In the genomic region with DNA sequence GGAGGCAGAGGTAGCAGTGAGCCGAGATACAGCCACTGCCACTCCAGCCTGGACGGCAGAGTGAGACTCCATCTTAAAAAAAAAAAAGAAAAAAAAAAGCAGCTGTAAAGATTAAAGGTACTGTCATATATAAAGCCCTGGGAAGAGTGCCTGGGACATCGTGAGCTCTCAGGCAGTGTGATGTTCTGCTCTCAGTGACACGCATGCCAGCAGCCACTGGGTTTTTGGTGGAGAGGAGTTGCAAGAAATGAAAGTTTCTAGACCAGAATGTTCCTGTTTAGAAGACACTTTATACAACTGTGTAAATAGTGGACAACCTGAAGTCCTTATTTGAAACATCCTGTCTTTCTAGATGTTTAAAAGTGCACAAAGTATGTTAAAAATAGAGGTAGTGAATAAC, we compare ENCODE assay signal across 24 cellular contexts.
"Had no signal": no experiment of that assay in that cellular context is flagged by ENCODE, and none has a peak within 500 bp of the region (broad histone marks: within the 10 kb centered on the region; RNA-seq: fewer than 3 reads in every experiment).

No MANE protein-coding gene starts in this region.

- H3K9me3 Mint-ChIP-seq: central memory CD8-positive, alpha-beta T cell; endodermal cell; immature natural killer cell; mesothelial cell of epicardium had no signal

- H3K36me3 ChIP-seq: colonic mucosa, heart right ventricle, lower lobe of right lung had no signal

- H3K4me1 Mint-ChIP-seq: central memory CD8-positive, alpha-beta T cell; endodermal cell; immature natural killer cell; mesothelial cell of epicardium had no signal

- H3K27ac ChIP-seq: colonic mucosa, epithelial cell of prostate, foreskin keratinocyte, heart right ventricle, lower lobe of right lung had no signal

- H3K36me3 Mint-ChIP-seq: immature natural killer cell, mesothelial cell of epicardium had no signal

- H3K27me3 ChIP-seq: colonic mucosa, foreskin keratinocyte had no signal

- H3K4me3 ChIP-seq: colonic mucosa, heart right ventricle, lower lobe of right lung, mucosa of descending colon had no signal

- H3K4me1 ChIP-seq: colonic mucosa, foreskin keratinocyte, heart right ventricle, lower lobe of right lung had no signal

- H3K27ac Mint-ChIP-seq: dendritic cell treated with granulocyte-macrophage colony-stimulating factor and Interleukin-4, amounts not matched to agents 40 ng/mL and 50 ng/mL, for 4 days; effector memory CD8-positive, alpha-beta T cell; endodermal cell; immature natural killer cell; mesothelial cell of epicardium had no signal

- H3K9me3 ChIP-seq: colonic mucosa, lower lobe of right lung, mucosa of descending colon had no signal

- DNase-seq: cerebellar nuclear complex; colonic mucosa; cortex of kidney; effector CD8-positive, alpha-beta T cell; effector memory CD8-positive, alpha-beta T cell; endodermal cell; erythroblast; foreskin keratinocyte; glutamatergic neuron; heart right ventricle; hypothalamus; immature natural killer cell; kidney glomerular epithelial cell; left colon; left ventricle myocardium superior; lower lobe of right lung; mesenchymal stem cell; mucosa of descending colon had no signal

- H3K4me3 Mint-ChIP-seq: central memory CD8-positive, alpha-beta T cell; dendritic cell treated with granulocyte-macrophage colony-stimulating factor and Interleukin-4, amounts not matched to agents 40 ng/mL and 50 ng/mL, for 4 days; effector memory CD8-positive, alpha-beta T cell; endodermal cell; immature natural killer cell; mesothelial cell of epicardium had no signal

- ATAC-seq: effector memory CD8-positive, alpha-beta T cell; esophagus mucosa; foreskin keratinocyte; heart right ventricle; left colon; left lobe of liver; left ventricle myocardium superior; lower lobe of right lung; mucosa of descending colon had no signal
